In the genomic region with DNA sequence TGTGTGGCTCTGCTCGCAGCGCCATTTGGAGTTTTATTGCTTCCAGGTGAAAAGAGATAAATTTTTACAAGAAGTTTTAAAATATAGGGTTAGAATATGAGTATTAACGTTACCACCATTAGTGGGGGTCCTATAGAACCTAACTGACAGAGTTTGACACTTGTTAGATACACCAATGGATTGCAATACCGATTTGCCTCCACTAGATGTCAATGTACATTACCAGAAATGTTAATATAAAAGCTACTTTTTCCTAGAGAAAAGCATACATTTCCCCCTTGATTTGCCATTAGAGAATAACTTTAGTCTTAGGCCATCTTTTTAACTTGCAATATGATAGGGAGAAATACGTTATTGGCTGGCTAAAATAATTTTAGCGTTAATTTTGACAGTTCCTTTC, we compare ENCODE assay signal across 11 cellular contexts.
DNase-seq lines count a peak whose midpoint lies in the region; ATAC-seq, FAIRE-seq and TF ChIP-seq lines count a peak whose summit lies in the region.
"Had no signal": no experiment of that assay in that cellular context is flagged by ENCODE, and none has a peak within 500 bp of the region (broad histone marks: within the 10 kb centered on the region; RNA-seq: fewer than 3 reads in every experiment).

No MANE protein-coding gene starts in this region.

- no peak overlapping the region for H3K4me3 ChIP-seq in retinal pigment epithelial cell (ENCODE audit: low read length)
- H3K4me3 ChIP-seq: BLaER1 treated with 17β-estradiol and CSF1 and Interleukin-3, amounts not matched to agents 10 nM and 100 nM; SJCRH30 had no signal

- DNase-seq in NCI-H1105 treated with DMSO at 0.1 percent for 48 hours (lab: John Stamatoyannopoulos, UW) = peak; percentile 6
- DNase-seq in NCI-H1105 (lab: John Stamatoyannopoulos, UW) = no peak
- DNase-seq in NCI-H345 treated with DMSO at 0.1 percent for 48 hours (lab: John Stamatoyannopoulos, UW; ENCODE audit: unreplicated experiment) = peak; percentile 2
- no peak for DNase-seq in retinal pigment epithelial cell (ENCODE audit: low read depth)
- no peak for DNase-seq in NCI-H2171 (lab: John Stamatoyannopoulos, UW)
- no peak for DNase-seq in posterior cingulate gyrus

- intact Hi-C loops in posterior cingulate gyrus (cut with DNase I) = no loop called here

- no peak for ATAC-seq in HG02798 (IDR thresholded peaks at IDR 0.05; ENCODE audit: poor library complexity, unreplicated experiment)

- FAIRE-seq in endometrium (lab: Jason Lieb, UNC) = peak; percentile 8
- FAIRE-seq: islet of Langerhans had no signal

- TF ChIP-seq CTCF in retinal pigment epithelial cell (conservative IDR thresholded peaks at IDR 0.05; ENCODE audit: low read depth, low read length) = peak; percentile 68

Comparison
In these comparisons a context has a peak if more than half of its experiments do, and no peak if none do; other contexts are left out.
1. DNase-seq: peak in NCI-H1105 treated with DMSO at 0.1 percent for 48 hours (single experiment) and NCI-H345 treated with DMSO at 0.1 percent for 48 hours (single experiment); none in NCI-H1105 (single experiment), retinal pigment epithelial cell (single experiment), NCI-H2171 (single experiment) and posterior cingulate gyrus (0 of 10).